Comparison of ENCODE assay signal across 35 cellular contexts in genomic region chr6:22530506-22530905, GRCh38. TPM values are rescaled to one million over a fixed set of nuclear protein-coding genes. Genes with fewer than 3 reads are reported as not detected.
"Had no signal": no experiment of that assay in that cellular context is flagged by ENCODE, and none has a peak within 500 bp of the region (broad histone marks: within the 10 kb centered on the region; RNA-seq: fewer than 3 reads in every experiment).

No MANE protein-coding gene starts in this region.

- H3K27me3 ChIP-seq: SJCRH30 had no signal

- H3K9me3 ChIP-seq: SJCRH30 had no signal

- H3K9me3 Mint-ChIP-seq: activated CD4-positive, alpha-beta T cell treated with anti-CD3 and anti-CD28 coated beads, Interleukin-2, amount 10 ng/mL, durations not matched to agents 24 days and 14 days; activated naive CD4-positive, alpha-beta T cell treated with anti-CD3 and anti-CD28 coated beads, Interleukin-2, amount 50 U/mL, for 24 hours; activated naive CD8-positive, alpha-beta T cell treated with anti-CD3 and anti-CD28 coated beads, Interleukin-2, amount 10 ng/mL, durations not matched to agents 7 days and 5 days; activated T-helper 2 cell treated with anti-CD3 and anti-CD28 coated beads, Interferon-gamma antibody, Interleukin-2, Interleukin-4, amounts not matched to agents 10 μg/mL and 5 μg/mL and 100 μg/mL, durations not matched to agents 14 hours and 24 hours and 36 hours had no signal

- H3K27ac ChIP-seq: SJCRH30, SK-N-MC had no signal

- H3K4me3 Mint-ChIP-seq: activated CD4-positive, alpha-beta T cell treated with anti-CD3 and anti-CD28 coated beads, Interleukin-2, amount 10 ng/mL, durations not matched to agents 24 days and 14 days; activated CD8-positive, alpha-beta T cell treated with anti-CD3 and anti-CD28 coated beads, Interleukin-2, amount 10 ng/mL, durations not matched to agents 7 days and 5 days; activated naive CD4-positive, alpha-beta T cell treated with anti-CD3 and anti-CD28 coated beads, Interleukin-2, amount 50 U/mL, for 24 hours; activated naive CD8-positive, alpha-beta T cell treated with anti-CD3 and anti-CD28 coated beads, Interleukin-2, amount 10 ng/mL, durations not matched to agents 7 days and 5 days; activated T-cell treated with anti-CD3 and anti-CD28 coated beads, Interleukin-2, amount 50 U/mL, for 24 hours; brain had no signal

- H3K36me3 ChIP-seq: SJCRH30 had no signal

- H3K36me3 Mint-ChIP-seq: activated naive CD4-positive, alpha-beta T cell treated with anti-CD3 and anti-CD28 coated beads, Interleukin-2, amount 50 U/mL, for 24 hours; activated naive CD8-positive, alpha-beta T cell treated with anti-CD3 and anti-CD28 coated beads, Interleukin-2, amount 10 ng/mL, durations not matched to agents 7 days and 5 days had no signal

- H3K27ac Mint-ChIP-seq: activated CD4-positive, alpha-beta T cell treated with anti-CD3 and anti-CD28 coated beads, Interleukin-2, amount 10 ng/mL, durations not matched to agents 24 days and 14 days; activated CD8-positive, alpha-beta T cell treated with anti-CD3 and anti-CD28 coated beads, Interleukin-2, amount 10 ng/mL, durations not matched to agents 7 days and 5 days; activated naive CD4-positive, alpha-beta T cell treated with anti-CD3 and anti-CD28 coated beads, Interleukin-2, amount 50 U/mL, for 24 hours; activated naive CD8-positive, alpha-beta T cell treated with anti-CD3 and anti-CD28 coated beads, Interleukin-2, amount 10 ng/mL, durations not matched to agents 7 days and 5 days; activated T-cell treated with anti-CD3 and anti-CD28 coated beads, Interleukin-2, amount 50 U/mL, for 24 hours; activated T-helper 2 cell treated with anti-CD3 and anti-CD28 coated beads, Interferon-gamma antibody, Interleukin-2, Interleukin-4, amounts not matched to agents 10 μg/mL and 5 μg/mL and 100 μg/mL, durations not matched to agents 14 hours and 24 hours and 36 hours; brain had no signal

- DNase-seq: activated CD4-positive, alpha-beta T cell treated with anti-CD3 and anti-CD28 coated beads, Interleukin-2, amount 10 ng/mL, durations not matched to agents 24 days and 14 days; activated CD4-positive, alpha-beta T cell treated with anti-CD3 and anti-CD28 coated beads, Interleukin-2, amount 50 U/mL, for 4 hours; activated CD8-positive, alpha-beta T cell treated with anti-CD3 and anti-CD28 coated beads, Interleukin-2, amount 10 ng/mL, durations not matched to agents 7 days and 5 days; activated gamma-delta T cell; activated naive CD4-positive, alpha-beta T cell treated with Interleukin-2 at 50 U/mL for 16 hours; activated naive CD8-positive, alpha-beta T cell treated with anti-CD3 and anti-CD28 coated beads, Interleukin-2, amount 10 ng/mL, durations not matched to agents 7 days and 5 days; activated T-cell treated with anti-CD3 and anti-CD28 coated beads, Interleukin-2, amount 50 U/mL, for 24 hours; caudate nucleus; cerebellar nuclear complex; Kasumi-1; KBM-7; MM.1S; NCI-H1092 treated with DMSO at 0.1 percent for 48 hours; NCI-H1417; NCI-H146; NCI-H187; NCI-H2081; NCI-H2171 treated with DMSO at 0.1 percent for 48 hours; NCI-H2227 treated with DMSO at 0.1 percent for 48 hours; NCI-H446 treated with DMSO at 0.1 percent for 48 hours; NCI-H524; NCI-H69; SHP77; SJCRH30; T1000 had no signal

- H3K4me1 Mint-ChIP-seq: activated CD4-positive, alpha-beta T cell treated with anti-CD3 and anti-CD28 coated beads, Interleukin-2, amount 10 ng/mL, durations not matched to agents 24 days and 14 days; activated naive CD4-positive, alpha-beta T cell treated with anti-CD3 and anti-CD28 coated beads, Interleukin-2, amount 50 U/mL, for 24 hours; activated naive CD8-positive, alpha-beta T cell treated with anti-CD3 and anti-CD28 coated beads, Interleukin-2, amount 10 ng/mL, durations not matched to agents 7 days and 5 days had no signal

- ATAC-seq: activated CD8-positive, alpha-beta T cell treated with anti-CD3 and anti-CD28 coated beads, Interleukin-2, amount 10 ng/mL, durations not matched to agents 7 days and 5 days; Panc1 had no signal

- H3K4me1 ChIP-seq: SJCRH30 had no signal

- H3K27me3 Mint-ChIP-seq: activated CD4-positive, alpha-beta T cell treated with anti-CD3 and anti-CD28 coated beads, Interleukin-2, amount 10 ng/mL, durations not matched to agents 24 days and 14 days; activated naive CD4-positive, alpha-beta T cell treated with anti-CD3 and anti-CD28 coated beads, Interleukin-2, amount 50 U/mL, for 24 hours; activated naive CD8-positive, alpha-beta T cell treated with anti-CD3 and anti-CD28 coated beads, Interleukin-2, amount 10 ng/mL, durations not matched to agents 7 days and 5 days; activated T-cell treated with anti-CD3 and anti-CD28 coated beads, Interleukin-2, amount 50 U/mL, for 24 hours; brain had no signal

- H3K4me3 ChIP-seq: SJCRH30, SK-N-MC had no signal

RNA-seq across cellular contexts. Expression of gene HDGFL1, which starts 38.9 kb away (rescaled TPM):
- total RNA-seq: activated CD4-positive, alpha-beta T cell treated with anti-CD3 and anti-CD28 coated beads, Interleukin-2, amount 10 ng/mL, durations not matched to agents 24 days and 14 days; activated CD8-positive, alpha-beta T cell treated with anti-CD3 and anti-CD28 coated beads, Interleukin-2, amount 10 ng/mL, durations not matched to agents 7 days and 5 days; activated naive CD8-positive, alpha-beta T cell treated with anti-CD3 and anti-CD28 coated beads, Interleukin-2, amount 10 ng/mL, durations not matched to agents 7 days and 5 days; activated T-helper 2 cell treated with anti-CD3 and anti-CD28 coated beads, Interferon-gamma antibody, Interleukin-2, Interleukin-4, amounts not matched to agents 10 μg/mL and 5 μg/mL and 100 μg/mL, durations not matched to agents 14 hours and 24 hours and 36 hours; bronchial epithelial cell; RPMI7951; SJCRH30; T-helper 1 cell treated with Interleukin-12 subunit alpha and Interleukin-12 subunit beta and Interleukin-4 antibody, amounts not matched to agents 30 ng/mL and 1 ng/mL, for 36 hours; T-helper 2 cell treated with Interferon-gamma antibody and Interleukin-4, amounts not matched to agents 100 ng/mL and 5 ng/mL, for 36 hours had no signal
- polyA plus RNA-seq: adipose tissue had no signal
